8 cellular contexts compared by ENCODE assay signal in the genomic region with DNA sequence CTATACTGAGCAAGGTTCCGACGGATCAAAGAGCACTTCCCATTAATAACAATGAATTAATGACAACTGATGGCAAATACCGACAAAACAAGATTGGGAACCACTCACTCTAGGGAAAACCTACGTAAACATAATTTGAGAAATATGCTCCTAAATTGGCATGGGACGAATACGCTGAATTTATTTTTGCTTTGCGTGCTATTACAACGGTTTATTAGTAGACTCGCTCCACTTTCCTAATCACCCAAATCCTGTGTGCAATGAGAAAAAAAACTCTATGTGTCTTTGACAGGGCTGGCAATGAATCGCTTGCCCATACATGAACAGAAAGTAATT. TPM values are rescaled to one million over a fixed set of nuclear protein-coding genes. Genes with fewer than 3 reads are reported as not detected.
A peak's percentile ranks its signal among the peaks of the same experiment; 100 is the strongest.
DNase-seq lines count a peak whose midpoint lies in the region; ATAC-seq, FAIRE-seq and TF ChIP-seq lines count a peak whose summit lies in the region.

No MANE protein-coding gene starts in this region.

- H3K4me3 ChIP-seq in HepG2 (replicated peaks in 1 of 3; ENCODE audit: insufficient read depth in 1 of 3, low read depth in 2 of 3, low read length in 3 of 3) (peak overlapping the region; percentile 84 to 89 (median 88)), thymus (ENCODE audit: low read length) (peak overlapping the region; percentile 57)

- peaks cover 20% of the 10 kb centered on the region for H3K36me3 Mint-ChIP-seq in activated CD8-positive, alpha-beta memory T cell treated with anti-CD3 and anti-CD28 coated beads, Interleukin-2, amount 10 ng/mL, durations not matched to agents 7 days and 5 days

- no peak for FAIRE-seq in HepG2 (lab: Jason Lieb, UNC)

- H3K36me3 ChIP-seq in HepG2 (replicated peaks in 1 of 2; ENCODE audit: control insufficient read depth in 1 of 2, insufficient read depth in 2 of 2, low read length in 2 of 2): no peaks in the 10 kb centered on the region; a peak in 1 of 5 replicates
- no peaks in the 10 kb centered on the region for H3K36me3 ChIP-seq in thymus (ENCODE audit: control insufficient read depth, insufficient read depth)

- no peaks in the 10 kb centered on the region for H3K79me2 ChIP-seq in HepG2 (ENCODE audit: insufficient read depth, low read length)

- BruUV-seq in HepG2 (replicated peaks; lab: Mats Ljungman, UMichigan): TSS peak; percentile 87

- no peak for ATAC-seq in activated CD8-positive, alpha-beta memory T cell treated with anti-CD3 and anti-CD28 coated beads, Interleukin-2, amount 10 ng/mL, durations not matched to agents 7 days and 5 days
- ATAC-seq in HepG2: no peak

- TF ChIP-seq CTCF in HepG2 (CRISPR knock-in tag; IDR thresholded peaks at IDR 0.05): no peak
- no peak for TF ChIP-seq CTCF in GM13977 (IDR thresholded peaks at IDR 0.05; ENCODE audit: extremely low read depth, insufficient read depth, missing control alignments)

- TF ChIP-seq RAD21 in HepG2 (CRISPR knock-in tag; IDR thresholded peaks at IDR 0.05): no peak

- no peaks in the 10 kb centered on the region for H3K9me3 Mint-ChIP-seq in activated CD8-positive, alpha-beta memory T cell treated with anti-CD3 and anti-CD28 coated beads, Interleukin-2, amount 10 ng/mL, durations not matched to agents 7 days and 5 days (ENCODE audit: low read depth)

- peak overlapping the region; percentile 67 for H3K9ac ChIP-seq in HepG2 (ENCODE audit: insufficient read depth, low read depth, low read length)

- in situ Hi-C loops in HepG2 (cut with HindIII; ENCODE audit: extremely low pct_ligation_motif_present, low pct_unique_long_range_greater_than_20kb) (no loop called here), GM13977 (cut with MboI; ENCODE audit: low pct_unique_long_range_greater_than_20kb, low sequenced_read_pairs, unreplicated experiment) (no loop called here)

- H3K4me3 Mint-ChIP-seq in activated CD8-positive, alpha-beta memory T cell treated with anti-CD3 and anti-CD28 coated beads, Interleukin-2, amount 10 ng/mL, durations not matched to agents 7 days and 5 days: peak overlapping the region; percentile 97

- 2% methylated on average over 10 of the region's 10 CpGs for WGBS in HepG2 (ENCODE audit: low lambda C conversion rate)
- WGBS in thymus: 61% methylated on average over 10 of the region's 10 CpGs

- H3K4me2 ChIP-seq in HepG2 (ENCODE audit: low read depth, low read length): peak overlapping the region; percentile 93

- DNase-seq in activated CD8-positive, alpha-beta memory T cell treated with anti-CD3 and anti-CD28 coated beads, Interleukin-2, amount 10 ng/mL, durations not matched to agents 7 days and 5 days: no peak
- DNase-seq in activated CD8-positive, alpha-beta memory T cell treated with anti-CD3 and anti-CD28 coated beads, Interleukin-2, amount 50 U/mL, for 4 hours: no peak
- DNase-seq in HepG2 (ENCODE audit: low spot score) (no peak), cerebellar cortex (ENCODE audit: low spot score) (no peak), GM13977 (ENCODE audit: low spot score) (no peak), NCI-H2081 (lab: John Stamatoyannopoulos, UW) (no peak)

- H2AFZ ChIP-seq in HepG2 (ENCODE audit: low read length): peak overlapping the region; percentile 97

- TF ChIP-seq EP300 in HepG2 (IDR thresholded peaks at IDR 0.05; ENCODE audit: low read depth in 2 of 2, low read length in 2 of 2) (no peak), HepG2 (CRISPR knock-in tag; IDR thresholded peaks at IDR 0.05; ENCODE audit: borderline replicate concordance) (no peak)

- H4K20me1 ChIP-seq in HepG2 (ENCODE audit: insufficient read depth, low read length): no peaks in the 10 kb centered on the region

- peaks cover 36% of the 10 kb centered on the region for H3K4me1 ChIP-seq in HepG2 (ENCODE audit: insufficient read depth, low read length)
- H3K4me1 ChIP-seq in thymus (ENCODE audit: control insufficient read depth, insufficient read depth, low read length): peaks cover 2% of the 10 kb centered on the region

- H3K9me3 ChIP-seq in HepG2 (ENCODE audit: low read length): peaks cover 7% of the 10 kb centered on the region
- no peaks in the 10 kb centered on the region for H3K9me3 ChIP-seq in thymus (ENCODE audit: control insufficient read depth)

- H3K27me3 Mint-ChIP-seq in activated CD8-positive, alpha-beta memory T cell treated with anti-CD3 and anti-CD28 coated beads, Interleukin-2, amount 10 ng/mL, durations not matched to agents 7 days and 5 days: peaks cover 7% of the 10 kb centered on the region

- intact Hi-C loops in HepG2 (cut with micrococcal nuclease; ENCODE audit: unreplicated experiment): loop anchor here (1.0 to 2.0 kb wide), 2 partner anchors 28 to 188 kb away; a partner anchor contains a TSS

- H3K27me3 ChIP-seq in HepG2 (ENCODE audit: control insufficient read depth in 1 of 2, insufficient read depth in 2 of 2, low read length in 2 of 2) (no peaks in the 10 kb centered on the region; a peak in 1 of 5 replicates), thymus (ENCODE audit: control insufficient read depth, insufficient read depth) (no peaks in the 10 kb centered on the region)

- peaks cover 35% of the 10 kb centered on the region for H3K4me1 Mint-ChIP-seq in activated CD8-positive, alpha-beta memory T cell treated with anti-CD3 and anti-CD28 coated beads, Interleukin-2, amount 10 ng/mL, durations not matched to agents 7 days and 5 days

- H3K27ac ChIP-seq in angular gyrus (ENCODE audit: low read depth, low read length) (peak overlapping the region; percentile 59), HepG2 (ENCODE audit: extremely low read length, insufficient read depth, low read length) (peak overlapping the region; percentile 1), thymus (ENCODE audit: low read depth) (no peak overlapping the region)

- POLR2A ChIA-PET in HepG2 (lab: Yijun Ruan, JAX): interaction anchor here (0.6 to 2.1 kb wide), 7 partner anchors 12 to 208 kb away, joined by 3 to 11 read pairs (median 4); a partner anchor contains a TSS

- no peak for TF ChIP-seq POLR2A in HepG2 (IDR thresholded peaks at IDR 0.05; ENCODE audit: insufficient read depth in 1 of 2, low read depth in 2 of 2, low read length in 2 of 2)

- peak overlapping the region; percentile 69 for H3K27ac Mint-ChIP-seq in activated CD8-positive, alpha-beta memory T cell treated with anti-CD3 and anti-CD28 coated beads, Interleukin-2, amount 10 ng/mL, durations not matched to agents 7 days and 5 days

- CTCF ChIA-PET in activated CD8-positive, alpha-beta memory T cell treated with anti-CD3 and anti-CD28 coated beads, Interleukin-2, amount 10 ng/mL, durations not matched to agents 7 days and 5 days (lab: Charles Lee): interaction anchor here (0.9 to 2.3 kb wide), 3 partner anchors 27 to 106 kb away, joined by 3 to 15 read pairs (median 3); a partner anchor contains a TSS
- CTCF ChIA-PET in HepG2 (lab: Yijun Ruan, JAX; ENCODE audit: low intra/inter-chr PET ratio, low total read pairs): no interaction called here

RNA-seq across cellular contexts. Expression of a gene that starts 0.5 kb away (rescaled TPM):
- 10 to 100 TPM; 28.9 to 31.3 TPM for total RNA-seq in activated CD8-positive, alpha-beta memory T cell treated with anti-CD3 and anti-CD28 coated beads, Interleukin-2, amount 10 ng/mL, durations not matched to agents 7 days and 5 days
- 8.1 and 13.4 TPM in 2 replicates for total RNA-seq in HepG2 (2016; rRNA removed; fragmentation: Illumina TruSeq; extraction: Trizol)
- 2.1 and 2.4 TPM in 2 replicates for total RNA-seq in HepG2 (2016; cell fraction: cytosol; rRNA removed; fragmentation: Illumina TruSeq; extraction: Trizol; ENCODE audit: low read depth)
- total RNA-seq in HepG2 (2016; cell fraction: insoluble cytoplasmic fraction; rRNA removed; fragmentation: Illumina TruSeq; extraction: Trizol): 8.6 and 12.8 TPM in 2 replicates
- 2.4 and 4.2 TPM in 2 replicates for total RNA-seq in HepG2 (2016; cell fraction: membrane; rRNA removed; fragmentation: Illumina TruSeq; extraction: Trizol)
- total RNA-seq in HepG2 (2016; cell fraction: nucleus; rRNA removed; fragmentation: Illumina TruSeq; extraction: Trizol): 5.9 and 7.9 TPM in 2 replicates
- 14.0 and 15.9 TPM in 2 replicates for polyA plus RNA-seq in HepG2 (2011; rRNA removed)
- polyA plus RNA-seq in HepG2 (2011; cell fraction: cytosol; rRNA removed): 11.2 and 13.4 TPM in 2 replicates
- 11.2 and 11.4 TPM in 2 replicates for polyA plus RNA-seq in HepG2 (2011; cell fraction: nucleus; rRNA removed)
- 6.6 and 9.2 TPM in 2 replicates for polyA plus RNA-seq in HepG2 (2012)
- polyA plus RNA-seq in HepG2 (2016; cell fraction: cytosol; fragmentation: Illumina TruSeq; extraction: Trizol; ENCODE audit: low read depth): 0.85 and 0.88 TPM in 2 replicates
- 7.8 and 9.3 TPM in 2 replicates for polyA plus RNA-seq in HepG2 (2016; cell fraction: insoluble cytoplasmic fraction; fragmentation: Illumina TruSeq; extraction: Trizol; ENCODE audit: low read depth)
- 1.2 and 1.6 TPM in 2 replicates for polyA plus RNA-seq in HepG2 (2016; cell fraction: membrane; fragmentation: Illumina TruSeq; extraction: Trizol; ENCODE audit: low read depth)
- 5.5 and 6.6 TPM in 2 replicates for polyA plus RNA-seq in HepG2 (2016; cell fraction: nucleus; fragmentation: Illumina TruSeq; extraction: Trizol; ENCODE audit: insufficient read depth, low read depth)
- 16.6 and 20.1 TPM in 2 replicates for polyA minus RNA-seq in HepG2 (2011; rRNA and poly(A)+ RNA removed; ENCODE audit: low replicate concordance)
- polyA minus RNA-seq in HepG2 (2011; cell fraction: cytosol; rRNA and poly(A)+ RNA removed): 11.6 and 12.2 TPM in 2 replicates
- 21.9 and 31.0 TPM in 2 replicates for polyA minus RNA-seq in HepG2 (2011; cell fraction: nucleus; rRNA and poly(A)+ RNA removed)
- 26.9 TPM for polyA plus RNA-seq in thymus

RNA-seq across cellular contexts. Expression of a gene that starts 27.7 kb away (rescaled TPM):
- total RNA-seq in activated CD8-positive, alpha-beta memory T cell treated with anti-CD3 and anti-CD28 coated beads, Interleukin-2, amount 10 ng/mL, durations not matched to agents 7 days and 5 days: 10 to 100 TPM; 60.2 to 70.9 TPM
- total RNA-seq in HepG2 (2016; rRNA removed; fragmentation: Illumina TruSeq; extraction: Trizol): 119 and 195 TPM in 2 replicates
- 26.9 and 29.9 TPM in 2 replicates for total RNA-seq in HepG2 (2016; cell fraction: cytosol; rRNA removed; fragmentation: Illumina TruSeq; extraction: Trizol; ENCODE audit: low read depth)
- total RNA-seq in HepG2 (2016; cell fraction: insoluble cytoplasmic fraction; rRNA removed; fragmentation: Illumina TruSeq; extraction: Trizol): 113 and 190 TPM in 2 replicates
- total RNA-seq in HepG2 (2016; cell fraction: membrane; rRNA removed; fragmentation: Illumina TruSeq; extraction: Trizol): 28.6 and 35.3 TPM in 2 replicates
- 57.8 and 63.9 TPM in 2 replicates for total RNA-seq in HepG2 (2016; cell fraction: nucleus; rRNA removed; fragmentation: Illumina TruSeq; extraction: Trizol)
- polyA plus RNA-seq in HepG2 (2011; rRNA removed): 27.9 and 45.4 TPM in 2 replicates
- 17.0 and 24.6 TPM in 2 replicates for polyA plus RNA-seq in HepG2 (2011; cell fraction: cytosol; rRNA removed)
- polyA plus RNA-seq in HepG2 (2011; cell fraction: nucleus; rRNA removed): 6.3 and 7.8 TPM in 2 replicates
- polyA plus RNA-seq in HepG2 (2012): 35.8 and 57.9 TPM in 2 replicates
- polyA plus RNA-seq in HepG2 (2016; cell fraction: cytosol; fragmentation: Illumina TruSeq; extraction: Trizol; ENCODE audit: low read depth): 11.2 and 12.2 TPM in 2 replicates
- polyA plus RNA-seq in HepG2 (2016; cell fraction: insoluble cytoplasmic fraction; fragmentation: Illumina TruSeq; extraction: Trizol; ENCODE audit: low read depth): 188 and 191 TPM in 2 replicates
- 15.8 and 17.3 TPM in 2 replicates for polyA plus RNA-seq in HepG2 (2016; cell fraction: membrane; fragmentation: Illumina TruSeq; extraction: Trizol; ENCODE audit: low read depth)
- 62.1 and 66.9 TPM in 2 replicates for polyA plus RNA-seq in HepG2 (2016; cell fraction: nucleus; fragmentation: Illumina TruSeq; extraction: Trizol; ENCODE audit: insufficient read depth, low read depth)
- 10.4 and 22.1 TPM in 2 replicates for polyA minus RNA-seq in HepG2 (2011; rRNA and poly(A)+ RNA removed; ENCODE audit: low replicate concordance)
- 18.1 and 25.5 TPM in 2 replicates for polyA minus RNA-seq in HepG2 (2011; cell fraction: cytosol; rRNA and poly(A)+ RNA removed)
- 22.9 and 24.2 TPM in 2 replicates for polyA minus RNA-seq in HepG2 (2011; cell fraction: nucleus; rRNA and poly(A)+ RNA removed)
- 53.2 TPM for polyA plus RNA-seq in thymus
